In the genomic region with DNA sequence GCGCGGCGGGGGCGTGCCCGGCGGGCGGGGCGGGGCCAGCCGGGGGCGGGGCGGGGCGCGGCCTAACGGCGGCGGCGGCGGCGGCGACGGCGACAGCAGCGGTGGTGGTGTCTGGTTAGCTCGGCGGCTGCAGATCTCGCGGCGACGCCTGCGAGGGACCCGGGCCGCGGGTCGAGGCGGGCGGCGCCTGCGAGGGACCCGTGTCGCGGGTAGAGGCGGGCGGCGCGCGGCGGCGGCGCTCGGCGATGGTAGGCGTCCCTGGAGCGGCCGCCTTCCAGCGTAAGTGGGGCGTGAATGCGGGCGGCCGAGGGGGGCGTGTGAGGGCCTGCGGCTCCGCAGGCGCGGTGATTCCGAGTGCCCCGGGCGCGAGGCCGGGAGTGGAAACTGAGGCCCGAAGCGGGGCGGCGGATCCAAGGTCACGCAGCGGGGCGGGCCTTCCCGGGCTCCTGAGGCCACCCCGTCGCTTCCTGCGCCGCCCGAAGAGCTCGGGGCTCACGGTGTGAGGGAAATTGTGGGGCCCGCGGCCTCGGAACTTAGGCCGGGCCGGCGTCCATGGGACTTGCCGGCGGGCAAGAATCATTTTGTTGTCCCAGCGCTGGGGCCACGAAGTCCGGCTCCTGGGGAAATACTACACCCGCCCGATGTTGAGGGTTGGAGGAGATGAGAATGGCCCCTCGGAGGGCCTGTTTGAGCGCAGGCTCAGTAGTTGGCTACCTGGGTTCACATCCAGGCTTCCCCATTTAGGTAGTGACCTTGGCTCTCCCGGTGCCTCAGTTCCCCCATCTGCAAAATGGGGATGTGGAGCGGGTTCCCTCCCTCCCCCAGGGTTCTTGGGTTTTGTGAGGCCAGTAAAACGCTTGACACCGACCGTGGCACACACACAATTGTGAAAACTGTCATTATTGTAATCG, we compare ENCODE assay signal across 1 cellular context.
TF ChIP-seq lines count a peak whose summit lies in the region.

Gene CBFA2T2 (plus strand): TSS at position 74 of the 911 bp plus-strand sequence. CDS start 172 bp downstream, at position 246.

TF ChIP-seq in HEK293, 187 proteins besides CTCF, POLR2A, EP300 and RAD21 (continued from another document and continues in another):
- TF ChIP-seq, protein P1, sequence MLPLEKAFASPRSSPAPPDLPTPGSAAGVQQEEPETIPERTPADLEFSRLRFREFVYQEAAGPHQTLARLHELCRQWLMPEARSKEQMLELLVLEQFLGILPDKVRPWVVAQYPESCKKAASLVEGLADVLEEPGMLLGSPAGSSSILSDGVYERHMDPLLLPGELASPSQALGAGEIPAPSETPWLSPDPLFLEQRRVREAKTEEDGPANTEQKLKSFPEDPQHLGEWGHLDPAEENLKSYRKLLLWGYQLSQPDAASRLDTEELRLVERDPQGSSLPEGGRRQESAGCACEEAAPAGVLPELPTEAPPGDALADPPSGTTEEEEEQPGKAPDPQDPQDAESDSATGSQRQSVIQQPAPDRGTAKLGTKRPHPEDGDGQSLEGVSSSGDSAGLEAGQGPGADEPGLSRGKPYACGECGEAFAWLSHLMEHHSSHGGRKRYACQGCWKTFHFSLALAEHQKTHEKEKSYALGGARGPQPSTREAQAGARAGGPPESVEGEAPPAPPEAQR (tag by site-specific recombination; IDR thresholded peaks at IDR 0.05) = no peak
- TF ChIP-seq ZNF140 (tag by site-specific recombination; IDR thresholded peaks at IDR 0.05) (no peak), ZNF114 (tag by site-specific recombination; IDR thresholded peaks at IDR 0.05) (no peak), KLF10 (tag by site-specific recombination; IDR thresholded peaks at IDR 0.05) (no peak; the same call in 1 of the 2 replicates), ZNF580 (tag by site-specific recombination; IDR thresholded peaks at IDR 0.05) (no peak), ZNF624 (tag by site-specific recombination; IDR thresholded peaks at IDR 0.05) (no peak), KLF16 (tag by site-specific recombination; IDR thresholded peaks at IDR 0.05) (no peak), ZNF548 (tag by site-specific recombination; IDR thresholded peaks at IDR 0.05) (no peak), YY1 (tag by site-specific recombination; IDR thresholded peaks at IDR 0.05) (peak; percentile 43; the same call in 1 of the 2 replicates), GFI1B (tag by site-specific recombination; IDR thresholded peaks at IDR 0.05) (no peak), ZNF248 (tag by site-specific recombination; IDR thresholded peaks at IDR 0.05) (no peak), ZNF341 (tag by site-specific recombination; IDR thresholded peaks at IDR 0.05; ENCODE audit: low read depth) (0 out of 2 replicates have a peak, but pooled peaks have one; percentile 16), ZNF747 (tag by site-specific recombination; IDR thresholded peaks at IDR 0.05) (no peak), ZNF549 (tag by site-specific recombination; IDR thresholded peaks at IDR 0.05) (no peak), BCL11A (tag by site-specific recombination; IDR thresholded peaks at IDR 0.05; ENCODE audit: low read depth) (no peak), ZNF530 (tag by site-specific recombination; IDR thresholded peaks at IDR 0.05; ENCODE audit: low read depth) (no peak), ZSCAN5A (tag by site-specific recombination; IDR thresholded peaks at IDR 0.05) (no peak), PRDM1 (tag by site-specific recombination; IDR thresholded peaks at IDR 0.05) (no peak), ZNF112 (tag by site-specific recombination; IDR thresholded peaks at IDR 0.05) (no peak), ZNF76 (tag by site-specific recombination; IDR thresholded peaks at IDR 0.05; ENCODE audit: borderline replicate concordance, low read depth) (no peak), ZNF521 (tag by site-specific recombination; IDR thresholded peaks at IDR 0.05) (no peak), ZNF555 (tag by site-specific recombination; conservative IDR thresholded peaks at IDR 0.05) (no peak), SP3 (tag by site-specific recombination; IDR thresholded peaks at IDR 0.05) (no peak; the same call in none of the 2 replicates), ZNF664 (tag by site-specific recombination; IDR thresholded peaks at IDR 0.05) (no peak), ZNF600 (tag by site-specific recombination; IDR thresholded peaks at IDR 0.05) (no peak; the same call in 1 of the 2 replicates), ZBTB20 (tag by site-specific recombination; IDR thresholded peaks at IDR 0.05) (peak; percentile 77; the same call in 1 of the 2 replicates), GLI2 (tag by site-specific recombination; IDR thresholded peaks at IDR 0.05; ENCODE audit: borderline replicate concordance, low read depth) (no peak), ZNF654 (tag by site-specific recombination; IDR thresholded peaks at IDR 0.05; ENCODE audit: low read depth) (no peak), ZNF776 (tag by site-specific recombination; IDR thresholded peaks at IDR 0.05; ENCODE audit: borderline replicate concordance) (no peak), ZNF701 (tag by site-specific recombination; IDR thresholded peaks at IDR 0.05) (no peak), ZNF670 (tag by site-specific recombination; IDR thresholded peaks at IDR 0.05; ENCODE audit: low read depth) (no peak), PBX3 (CRISPR knock-in tag; IDR thresholded peaks at IDR 0.05) (no peak), ZNF416 (tag by site-specific recombination; IDR thresholded peaks at IDR 0.05) (no peak), ZNF223 (tag by site-specific recombination; IDR thresholded peaks at IDR 0.05) (no peak), SCRT2 (tag by site-specific recombination; IDR thresholded peaks at IDR 0.05) (no peak), ZNF426 (tag by site-specific recombination; IDR thresholded peaks at IDR 0.05) (no peak), ZNF544 (tag by site-specific recombination; IDR thresholded peaks at IDR 0.05) (no peak), SP7 (tag by site-specific recombination; IDR thresholded peaks at IDR 0.05) (0 out of 2 replicates have a peak, but pooled peaks have one; percentile 6), RBAK (tag by site-specific recombination; IDR thresholded peaks at IDR 0.05) (no peak), ZXDB (tag by site-specific recombination; IDR thresholded peaks at IDR 0.05) (peak; percentile 58; the same call in 1 of the 2 replicates), GLIS2 (tag by site-specific recombination; IDR thresholded peaks at IDR 0.05) (peak; percentile 29; the same call in 1 of the 2 replicates), ZIC2 (tag by site-specific recombination; IDR thresholded peaks at IDR 0.05) (no peak), ZBTB11 (tag by site-specific recombination; conservative IDR thresholded peaks at IDR 0.05; ENCODE audit: low read depth) (0 out of 2 replicates have a peak, but pooled peaks have one; percentile 19), ZNF266 (tag by site-specific recombination; IDR thresholded peaks at IDR 0.05; ENCODE audit: low read depth) (no peak), MEIS1 (CRISPR knock-in tag; IDR thresholded peaks at IDR 0.05; ENCODE audit: borderline replicate concordance) (no peak), ZNF404 (tag by site-specific recombination; IDR thresholded peaks at IDR 0.05) (no peak), ZSCAN23 (tag by site-specific recombination; IDR thresholded peaks at IDR 0.05) (no peak), GLIS1 (tag by site-specific recombination; IDR thresholded peaks at IDR 0.05) (no peak), ZBTB26 (tag by site-specific recombination; optimal IDR thresholded peaks at IDR 0.05) (peak; percentile 70)
- TF ChIP-seq, protein P2, sequence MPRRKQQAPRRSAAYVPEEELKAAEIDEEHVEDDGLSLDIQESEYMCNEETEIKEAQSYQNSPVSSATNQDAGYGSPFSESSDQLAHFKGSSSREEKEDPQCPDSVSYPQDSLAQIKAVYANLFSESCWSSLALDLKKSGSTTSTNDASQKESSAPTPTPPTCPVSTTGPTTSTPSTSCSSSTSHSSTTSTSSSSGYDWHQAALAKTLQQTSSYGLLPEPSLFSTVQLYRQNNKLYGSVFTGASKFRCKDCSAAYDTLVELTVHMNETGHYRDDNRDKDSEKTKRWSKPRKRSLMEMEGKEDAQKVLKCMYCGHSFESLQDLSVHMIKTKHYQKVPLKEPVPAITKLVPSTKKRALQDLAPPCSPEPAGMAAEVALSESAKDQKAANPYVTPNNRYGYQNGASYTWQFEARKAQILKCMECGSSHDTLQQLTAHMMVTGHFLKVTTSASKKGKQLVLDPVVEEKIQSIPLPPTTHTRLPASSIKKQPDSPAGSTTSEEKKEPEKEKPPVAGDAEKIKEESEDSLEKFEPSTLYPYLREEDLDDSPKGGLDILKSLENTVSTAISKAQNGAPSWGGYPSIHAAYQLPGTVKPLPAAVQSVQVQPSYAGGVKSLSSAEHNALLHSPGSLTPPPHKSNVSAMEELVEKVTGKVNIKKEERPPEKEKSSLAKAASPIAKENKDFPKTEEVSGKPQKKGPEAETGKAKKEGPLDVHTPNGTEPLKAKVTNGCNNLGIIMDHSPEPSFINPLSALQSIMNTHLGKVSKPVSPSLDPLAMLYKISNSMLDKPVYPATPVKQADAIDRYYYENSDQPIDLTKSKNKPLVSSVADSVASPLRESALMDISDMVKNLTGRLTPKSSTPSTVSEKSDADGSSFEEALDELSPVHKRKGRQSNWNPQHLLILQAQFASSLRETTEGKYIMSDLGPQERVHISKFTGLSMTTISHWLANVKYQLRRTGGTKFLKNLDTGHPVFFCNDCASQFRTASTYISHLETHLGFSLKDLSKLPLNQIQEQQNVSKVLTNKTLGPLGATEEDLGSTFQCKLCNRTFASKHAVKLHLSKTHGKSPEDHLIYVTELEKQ (tag by site-specific recombination; IDR thresholded peaks at IDR 0.05; ENCODE audit: borderline replicate concordance) = no peak
- TF ChIP-seq, protein P3, sequence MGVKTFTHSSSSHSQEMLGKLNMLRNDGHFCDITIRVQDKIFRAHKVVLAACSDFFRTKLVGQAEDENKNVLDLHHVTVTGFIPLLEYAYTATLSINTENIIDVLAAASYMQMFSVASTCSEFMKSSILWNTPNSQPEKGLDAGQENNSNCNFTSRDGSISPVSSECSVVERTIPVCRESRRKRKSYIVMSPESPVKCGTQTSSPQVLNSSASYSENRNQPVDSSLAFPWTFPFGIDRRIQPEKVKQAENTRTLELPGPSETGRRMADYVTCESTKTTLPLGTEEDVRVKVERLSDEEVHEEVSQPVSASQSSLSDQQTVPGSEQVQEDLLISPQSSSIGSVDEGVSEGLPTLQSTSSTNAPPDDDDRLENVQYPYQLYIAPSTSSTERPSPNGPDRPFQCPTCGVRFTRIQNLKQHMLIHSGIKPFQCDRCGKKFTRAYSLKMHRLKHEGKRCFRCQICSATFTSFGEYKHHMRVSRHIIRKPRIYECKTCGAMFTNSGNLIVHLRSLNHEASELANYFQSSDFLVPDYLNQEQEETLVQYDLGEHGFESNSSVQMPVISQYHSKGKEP (tag by site-specific recombination; IDR thresholded peaks at IDR 0.05) = 0 out of 2 replicates have a peak, but pooled peaks have one; percentile 18
